29 cellular contexts compared by ENCODE assay signal in the genomic region with DNA sequence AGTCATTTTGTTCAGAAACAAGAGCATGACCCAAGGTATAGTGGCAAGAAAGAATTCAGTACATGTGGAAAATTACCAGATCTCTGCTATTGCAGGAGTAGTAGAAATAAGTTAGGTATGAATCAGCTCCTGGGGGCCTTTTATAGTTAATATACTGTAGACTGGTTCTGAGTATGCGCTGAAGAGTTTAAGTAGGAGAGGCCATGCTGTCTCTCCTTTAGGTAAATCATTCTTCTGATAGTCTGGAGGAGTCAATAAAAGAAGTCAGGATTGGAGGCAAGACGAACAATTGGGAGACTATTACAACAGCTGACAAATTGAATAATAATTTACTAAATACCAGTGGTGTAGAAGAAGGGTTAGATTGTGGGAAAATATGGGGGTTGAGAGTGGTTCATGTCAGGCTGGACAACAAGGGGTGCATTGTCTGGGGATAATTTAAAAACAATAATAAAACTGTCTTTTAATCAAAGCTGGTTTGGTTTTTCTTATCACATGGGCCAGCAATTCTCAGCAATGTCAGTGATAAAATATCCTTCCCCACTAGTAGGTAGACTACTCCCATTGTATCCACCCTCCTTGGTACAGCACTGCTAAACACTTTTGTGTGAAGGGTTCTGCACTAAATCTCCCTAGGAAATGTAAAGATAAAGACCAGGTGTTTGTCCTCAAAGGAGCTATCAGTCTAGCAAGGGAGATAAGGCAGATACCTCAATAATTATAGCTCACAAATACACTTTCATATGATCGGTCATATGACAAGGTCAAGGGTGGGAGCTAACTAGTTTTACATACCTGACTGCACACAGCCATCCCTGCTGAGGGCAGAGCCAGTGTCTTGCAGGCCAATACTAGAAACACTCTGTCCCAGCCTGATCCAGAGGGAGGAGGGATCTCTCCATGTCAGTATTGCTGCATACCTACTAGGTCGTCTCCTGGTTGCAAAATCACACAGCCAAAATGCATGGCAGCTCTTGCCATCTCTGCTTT.
DNase-seq lines count a peak whose midpoint lies in the region; ATAC-seq, FAIRE-seq and TF ChIP-seq lines count a peak whose summit lies in the region.
"Had no signal": no experiment of that assay in that cellular context is flagged by ENCODE, and none has a peak within 500 bp of the region (broad histone marks: within the 10 kb centered on the region; RNA-seq: fewer than 3 reads in every experiment).

No MANE protein-coding gene starts in this region.

- H2BK5ac ChIP-seq in trophoblast cell (ENCODE audit: low read depth, low read length, poor library complexity) = no peak overlapping the region

- H3K9me3 Mint-ChIP-seq in CD4-positive, alpha-beta T cell = no peaks in the 10 kb centered on the region
- H3K9me3 Mint-ChIP-seq: activated CD4-positive, alpha-beta memory T cell treated with anti-CD3 and anti-CD28 coated beads for 36 hours; CD8-positive, alpha-beta memory T cell had no signal

- H2AFZ ChIP-seq in trophoblast cell (ENCODE audit: insufficient read depth, low read length, poor library complexity) = no peak overlapping the region

- H3K27me3 ChIP-seq in trophoblast cell (ENCODE audit: insufficient read depth, low read length) = no peaks in the 10 kb centered on the region
- no peaks in the 10 kb centered on the region for H3K27me3 ChIP-seq in CD4-positive, alpha-beta T cell (ENCODE audit: control insufficient read depth, insufficient read depth, low read length)
- no peaks in the 10 kb centered on the region for H3K27me3 ChIP-seq in right atrium auricular region
- H3K27me3 ChIP-seq: breast epithelium, Peyer's patch, SJCRH30, stomach, tibial artery had no signal

- H4K8ac ChIP-seq in trophoblast cell (ENCODE audit: low read depth, low read length) = no peak overlapping the region

- WGBS in trophoblast cell (ENCODE audit: extremely low coverage, insufficient coverage, insufficient read length) = no CpG with 5 or more reads among the region's 4 CpGs

- in situ Hi-C loops in ACHN (cut with HindIII; ENCODE audit: low pct_ligation_motif_present, low pct_unique_long_range_greater_than_20kb, low sequenced_read_pairs) = no loop called here

- DNase-seq in ACHN = peak; percentile 77
- DNase-seq in RCC 7860 (ENCODE audit: low spot score) = peak; percentile 69
- DNase-seq in kidney glomerular epithelial cell (lab: John Stamatoyannopoulos, UW) = peak; percentile 91
- DNase-seq in trophoblast cell = peak in 1 of 2 donors; percentile 18
- DNase-seq in CD4-positive, alpha-beta T cell = no peak
- no peak for DNase-seq in stimulated activated CD4-positive, alpha-beta T cell treated with anti-CD3 and anti-CD28 coated beads, Interleukin-4, amount 100 ng/mL, for 4 hours
- DNase-seq in right atrium auricular region (ENCODE audit: low spot score) = no peak
- DNase-seq: activated CD4-positive, alpha-beta memory T cell treated with anti-CD3 and anti-CD28 coated beads for 36 hours; activated CD8-positive, alpha-beta memory T cell treated with anti-CD3 and anti-CD28 coated beads, Interleukin-2, amount 50 U/mL, for 4 hours; activated naive CD4-positive, alpha-beta T cell treated with anti-CD3 and anti-CD28 coated beads, Interleukin-2, amount 50 U/mL, for 16 hours; amniotic stem cell; CD8-positive, alpha-beta memory T cell; DMS53; effector CD4-positive, alpha-beta T cell; mammary epithelial cell; NCI-H1694 treated with DMSO at 0.1 percent for 48 hours; NCI-H2171 treated with DMSO at 0.1 percent for 48 hours; NCI-H524 treated with DMSO at 0.1 percent for 48 hours; Peyer's patch; SJCRH30; stomach; T-helper 1 cell; tibial artery had no signal

- no peak for ATAC-seq in CD4-positive, alpha-beta T cell (ENCODE audit: poor library complexity)
- ATAC-seq in GM21619 (IDR thresholded peaks at IDR 0.05; ENCODE audit: unreplicated experiment) = no peak
- ATAC-seq: activated CD4-positive, CD25-positive, alpha-beta regulatory T cell treated with anti-CD3 and anti-CD28 coated beads, Interleukin-2, amount 50 U/mL, for 24 hours had no signal

- no peaks in the 10 kb centered on the region for H3K79me2 ChIP-seq in trophoblast cell (ENCODE audit: control insufficient read depth, insufficient read depth, low read length, poor library complexity)

- H3K9ac ChIP-seq in trophoblast cell (ENCODE audit: low read length) = no peak overlapping the region

- CTCF ChIA-PET in CD4-positive, alpha-beta T cell (lab: Charles Lee) = no interaction called here

- H3K18ac ChIP-seq in trophoblast cell (ENCODE audit: low read length) = no peak overlapping the region

- no peak overlapping the region for H3K4me2 ChIP-seq in trophoblast cell (ENCODE audit: low read length)

- no peak overlapping the region for H3K14ac ChIP-seq in trophoblast cell (ENCODE audit: low read length)

- no peaks in the 10 kb centered on the region for H3K79me1 ChIP-seq in trophoblast cell (ENCODE audit: low read length)

- H3K4ac ChIP-seq in trophoblast cell (ENCODE audit: low read depth, low read length) = no peak overlapping the region

- H2AK5ac ChIP-seq in trophoblast cell (ENCODE audit: low read length) = no peak overlapping the region

- H3K27ac ChIP-seq in trophoblast cell (ENCODE audit: low read depth, low read length) = no peak overlapping the region
- no peak overlapping the region for H3K27ac ChIP-seq in CD4-positive, alpha-beta T cell (ENCODE audit: low read depth, low read length)
- no peak overlapping the region for H3K27ac ChIP-seq in right atrium auricular region
- H3K27ac ChIP-seq: breast epithelium, prostate gland, SJCRH30, stomach, tibial artery had no signal

- H3K9me3 ChIP-seq in trophoblast cell (ENCODE audit: insufficient read depth, low read depth, low read length) (no peaks in the 10 kb centered on the region), right atrium auricular region (no peaks in the 10 kb centered on the region)
- H3K9me3 ChIP-seq in CD4-positive, alpha-beta T cell (ENCODE audit: control insufficient read depth, low read length) = no peaks in the 10 kb centered on the region
- H3K9me3 ChIP-seq: breast epithelium, Peyer's patch, prostate gland, SJCRH30, stomach, tibial artery had no signal

- no peak overlapping the region for H2BK12ac ChIP-seq in trophoblast cell (ENCODE audit: low read length)

- no peaks in the 10 kb centered on the region for H3K27me3 Mint-ChIP-seq in CD4-positive, alpha-beta T cell
- H3K27me3 Mint-ChIP-seq: activated CD4-positive, alpha-beta memory T cell treated with anti-CD3 and anti-CD28 coated beads for 36 hours; CD8-positive, alpha-beta memory T cell had no signal

- no peak overlapping the region for H2BK120ac ChIP-seq in trophoblast cell (ENCODE audit: insufficient read depth, low read length, poor library complexity)

- H3K36me3 ChIP-seq in trophoblast cell (ENCODE audit: control insufficient read depth in 1 of 2, insufficient read depth in 2 of 2, low read length in 2 of 2) = no peaks in the 10 kb centered on the region
- no peaks in the 10 kb centered on the region for H3K36me3 ChIP-seq in right atrium auricular region
- H3K36me3 ChIP-seq: breast epithelium, prostate gland, SJCRH30, stomach, tibial artery had no signal

- TF ChIP-seq CTCF in CD4-positive, alpha-beta T cell (IDR thresholded peaks at IDR 0.05) = no peak
- no peak for TF ChIP-seq CTCF in right atrium auricular region (IDR thresholded peaks at IDR 0.05)

- H4K12ac ChIP-seq in trophoblast cell (ENCODE audit: low read depth, low read length) = no peak overlapping the region

- H3K4me1 ChIP-seq in trophoblast cell (ENCODE audit: control insufficient read depth in 1 of 2, insufficient read depth in 2 of 2, low read length in 2 of 2) (no peaks in the 10 kb centered on the region), right atrium auricular region (no peaks in the 10 kb centered on the region)
- H3K4me1 ChIP-seq: breast epithelium, prostate gland, SJCRH30, tibial artery had no signal

- H3K27ac Mint-ChIP-seq in CD4-positive, alpha-beta T cell = no peak overlapping the region
- H3K27ac Mint-ChIP-seq: activated CD4-positive, alpha-beta memory T cell treated with anti-CD3 and anti-CD28 coated beads for 36 hours; CD8-positive, alpha-beta memory T cell had no signal

- intact Hi-C loops in CD4-positive, alpha-beta T cell (cut with DNase I, micrococcal nuclease) = no loop called here

- H3K4me3 Mint-ChIP-seq in CD4-positive, alpha-beta T cell = no peak overlapping the region
- H3K4me3 Mint-ChIP-seq: activated CD4-positive, alpha-beta memory T cell treated with anti-CD3 and anti-CD28 coated beads for 36 hours; CD8-positive, alpha-beta memory T cell had no signal

- POLR2A ChIA-PET in CD4-positive, alpha-beta T cell (lab: Charles Lee) = no interaction called here

- H3K4me1 Mint-ChIP-seq in CD4-positive, alpha-beta T cell (ENCODE audit: low read depth) = no peaks in the 10 kb centered on the region
- H3K4me1 Mint-ChIP-seq: CD8-positive, alpha-beta memory T cell had no signal

- no peaks in the 10 kb centered on the region for H3K36me3 Mint-ChIP-seq in CD4-positive, alpha-beta T cell (ENCODE audit: low read depth)
- H3K36me3 Mint-ChIP-seq: activated CD4-positive, alpha-beta memory T cell treated with anti-CD3 and anti-CD28 coated beads for 36 hours had no signal

- no peak overlapping the region for H3K4me3 ChIP-seq in trophoblast cell (ENCODE audit: low read depth, low read length)
- H3K4me3 ChIP-seq in right atrium auricular region = no peak overlapping the region
- H3K4me3 ChIP-seq: breast epithelium, Peyer's patch, prostate gland, SJCRH30, stomach, tibial artery had no signal

- peak; percentile 97 for FAIRE-seq in RCC 7860 (lab: Jason Lieb, UNC)
- FAIRE-seq: A204.1, GM18507 had no signal

- H4K91ac ChIP-seq in trophoblast cell (ENCODE audit: low read depth, low read length) = no peak overlapping the region

- peak overlapping the region; percentile 82 for H3K23ac ChIP-seq in trophoblast cell (ENCODE audit: low read length)

Comparison
In these comparisons a context has a peak if more than half of its experiments do, and no peak if none do; other contexts are left out.
1. DNase-seq: peak in ACHN (single experiment), RCC 7860 (single experiment) and kidney glomerular epithelial cell (single experiment); none in CD4-positive, alpha-beta T cell (0 of 10), stimulated activated CD4-positive, alpha-beta T cell treated with anti-CD3 and anti-CD28 coated beads, Interleukin-4, amount 100 ng/mL, for 4 hours (0 of 2) and right atrium auricular region (single experiment).